In the genomic region with DNA sequence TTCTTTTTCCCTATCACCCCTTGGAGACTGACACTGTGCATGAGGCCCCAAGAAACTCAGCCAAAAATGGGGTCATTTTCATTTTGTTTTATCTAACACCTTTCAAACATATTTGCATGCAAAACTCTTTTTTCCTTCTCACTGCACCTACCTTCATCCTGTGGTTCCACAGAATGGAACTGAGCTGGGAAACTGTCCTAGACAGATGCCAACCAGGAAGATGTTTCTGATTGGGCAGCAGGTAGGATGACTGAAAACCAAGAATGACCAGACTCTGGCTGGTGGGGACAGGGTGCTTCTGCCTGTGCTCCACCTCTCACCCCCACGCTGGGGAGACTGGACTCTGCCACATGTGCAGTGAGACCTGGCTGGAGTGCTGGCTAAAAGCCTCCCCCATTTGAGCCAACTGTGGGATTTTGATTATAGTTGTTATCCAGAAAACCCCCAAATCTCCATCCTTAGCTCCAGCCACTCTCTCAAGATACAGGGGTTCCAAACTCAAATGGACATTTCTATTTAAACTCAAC, we compare ENCODE assay signal across 19 cellular contexts. TPM values are rescaled to one million over a fixed set of nuclear protein-coding genes. Genes with fewer than 3 reads are reported as not detected.
DNase-seq lines count a peak whose midpoint lies in the region; ATAC-seq and TF ChIP-seq lines count a peak whose summit lies in the region.
"Had no signal": no experiment of that assay in that cellular context is flagged by ENCODE, and none has a peak within 500 bp of the region (broad histone marks: within the 10 kb centered on the region; RNA-seq: fewer than 3 reads in every experiment).

No MANE protein-coding gene starts in this region.

- H3K27ac Mint-ChIP-seq in Calu3 (ENCODE audit: unreplicated experiment) (peak overlapping the region; percentile 54), naive B cell (peak overlapping the region in 5 of 6 donors; percentile 9 to 96 (median 62))
- peak overlapping the region; percentile 35 for H3K27ac Mint-ChIP-seq in activated naive CD8-positive, alpha-beta T cell treated with anti-CD3 and anti-CD28 coated beads for 36 hours

- no peak for DNase-seq in Calu3
- DNase-seq in activated naive CD8-positive, alpha-beta T cell treated with anti-CD3 and anti-CD28 coated beads for 36 hours, result no peak
- DNase-seq in naive B cell, result no peak
- DNase-seq in Ammon's horn (ENCODE audit: low spot score), result no peak
- no peak for DNase-seq in GF-D8 (lab: John Stamatoyannopoulos, UW)
- DNase-seq: activated T-cell treated with anti-CD3 and anti-CD28 coated beads, Interleukin-2, amount 50 U/mL, for 1 hour; C1 segment of cervical spinal cord; central memory CD4-positive, alpha-beta T cell; DMS 273 treated with DMSO at 0.1 percent for 48 hours; NCI-H1436 treated with DMSO at 0.1 percent for 48 hours; NCI-H774; small intestine; stimulated activated CD4-positive, alpha-beta T cell treated with anti-CD3 and anti-CD28 coated beads, Interleukin-4, amount 100 ng/mL, for 1 hour; T1000 had no signal

- CTCF ChIA-PET in Calu3 (lab: Charles Lee), result no interaction called here

- no peak for ATAC-seq in naive B cell (ENCODE audit: low read depth in 2 of 2)
- no peak for ATAC-seq in HG03460 (IDR thresholded peaks at IDR 0.05; ENCODE audit: unreplicated experiment)

- H3K36me3 ChIP-seq in BLaER1, result peaks cover 79% of the 10 kb centered on the region

- H3K4me1 Mint-ChIP-seq in Calu3 (ENCODE audit: low read depth, unreplicated experiment) (peaks cover 39% of the 10 kb centered on the region), naive B cell (peaks cover 47 to 75% (median 74%) of the 10 kb centered on the region in 3 donors)
- peaks cover 33% of the 10 kb centered on the region for H3K4me1 Mint-ChIP-seq in activated naive CD8-positive, alpha-beta T cell treated with anti-CD3 and anti-CD28 coated beads for 36 hours

- no peaks in the 10 kb centered on the region for H3K9me3 ChIP-seq in BLaER1
- H3K9me3 ChIP-seq: suprapubic skin had no signal

- intact Hi-C loops in Calu3 (cut with micrococcal nuclease; ENCODE audit: unreplicated experiment), result loop anchor here (10.0 kb wide), 1 partner anchor 63 kb away; a partner anchor contains a TSS

- TF ChIP-seq CTCF in Calu3 (IDR thresholded peaks at IDR 0.05; ENCODE audit: unreplicated experiment), result no peak

- no peak overlapping the region for H3K4me3 ChIP-seq in BLaER1
- H3K4me3 ChIP-seq: lung, suprapubic skin had no signal

- no peaks in the 10 kb centered on the region for H3K27me3 ChIP-seq in BLaER1

- H3K36me3 Mint-ChIP-seq in Calu3 (ENCODE audit: insufficient read depth, unreplicated experiment) (peaks cover 98% of the 10 kb centered on the region), naive B cell (peaks cover 0 to 14% of the 10 kb centered on the region in 2 donors)
- peaks cover 36% of the 10 kb centered on the region for H3K36me3 Mint-ChIP-seq in activated naive CD8-positive, alpha-beta T cell treated with anti-CD3 and anti-CD28 coated beads for 36 hours

- no TSS peak for BruUV-seq in Calu3 (replicated peaks; lab: Mats Ljungman, UMichigan)

- 0 out of 2 replicates have a peak overlapping the region, but pooled peaks have one; percentile 58 for H3K27ac ChIP-seq in BLaER1
- H3K27ac ChIP-seq: suprapubic skin had no signal

- H3K9ac ChIP-seq in BLaER1, result 0 out of 2 replicates have a peak overlapping the region, but pooled peaks have one; percentile 40

- no peak overlapping the region for H3K4me3 Mint-ChIP-seq in Calu3 (ENCODE audit: low read depth, unreplicated experiment)
- no peak overlapping the region for H3K4me3 Mint-ChIP-seq in activated naive CD8-positive, alpha-beta T cell treated with anti-CD3 and anti-CD28 coated beads for 36 hours
- peak overlapping the region in 2 of 8 donors; percentile 13 to 73 for H3K4me3 Mint-ChIP-seq in naive B cell

- peak overlapping the region; percentile 98; the same call in 1 of the 2 replicates for H3K4me2 ChIP-seq in BLaER1

- H3K9me3 Mint-ChIP-seq in Calu3 (ENCODE audit: low read depth, unreplicated experiment) (no peaks in the 10 kb centered on the region), naive B cell (peaks cover 0 to 3% (median 0%) of the 10 kb centered on the region in 7 donors)
- no peaks in the 10 kb centered on the region for H3K9me3 Mint-ChIP-seq in activated naive CD8-positive, alpha-beta T cell treated with anti-CD3 and anti-CD28 coated beads for 36 hours

- peaks cover 87% of the 10 kb centered on the region for H4K20me1 ChIP-seq in BLaER1

- H3K27me3 Mint-ChIP-seq in Calu3 (ENCODE audit: unreplicated experiment), result peaks cover 13% of the 10 kb centered on the region
- H3K27me3 Mint-ChIP-seq in activated naive CD8-positive, alpha-beta T cell treated with anti-CD3 and anti-CD28 coated beads for 36 hours, result peaks cover 8% of the 10 kb centered on the region
- H3K27me3 Mint-ChIP-seq in naive B cell, result no peaks in the 10 kb centered on the region

- peaks cover 84% of the 10 kb centered on the region for H3K4me1 ChIP-seq in BLaER1

RNA-seq across cellular contexts. Expression of a gene that starts 5.2 kb away (rescaled TPM):
- 682 and 690 TPM in 2 replicates for total RNA-seq in Calu3 (2022)
- 100 to 1,000 TPM; 315 to 318 TPM for total RNA-seq in activated naive CD8-positive, alpha-beta T cell treated with anti-CD3 and anti-CD28 coated beads for 36 hours
- 100 to 1,000 TPM; 419 to 599 (median 451) TPM for polyA plus RNA-seq in naive B cell (ENCODE audit: low read depth in 6 of 6)

RNA-seq across cellular contexts. Expression of a gene that starts 6.1 kb away (rescaled TPM):
- total RNA-seq in Calu3 (2022), result 1.3 and 1.6 TPM in 2 replicates
- total RNA-seq in activated naive CD8-positive, alpha-beta T cell treated with anti-CD3 and anti-CD28 coated beads for 36 hours, result under 1 TPM; 0.42 to 0.74 TPM
- 10 to 100 TPM; 55.7 to 95.8 (median 59.7) TPM for polyA plus RNA-seq in naive B cell (ENCODE audit: low read depth in 6 of 6)
- polyA plus RNA-seq: fibroblast of lung had no signal
